15 cellular contexts compared by ENCODE assay signal in the genomic region with DNA sequence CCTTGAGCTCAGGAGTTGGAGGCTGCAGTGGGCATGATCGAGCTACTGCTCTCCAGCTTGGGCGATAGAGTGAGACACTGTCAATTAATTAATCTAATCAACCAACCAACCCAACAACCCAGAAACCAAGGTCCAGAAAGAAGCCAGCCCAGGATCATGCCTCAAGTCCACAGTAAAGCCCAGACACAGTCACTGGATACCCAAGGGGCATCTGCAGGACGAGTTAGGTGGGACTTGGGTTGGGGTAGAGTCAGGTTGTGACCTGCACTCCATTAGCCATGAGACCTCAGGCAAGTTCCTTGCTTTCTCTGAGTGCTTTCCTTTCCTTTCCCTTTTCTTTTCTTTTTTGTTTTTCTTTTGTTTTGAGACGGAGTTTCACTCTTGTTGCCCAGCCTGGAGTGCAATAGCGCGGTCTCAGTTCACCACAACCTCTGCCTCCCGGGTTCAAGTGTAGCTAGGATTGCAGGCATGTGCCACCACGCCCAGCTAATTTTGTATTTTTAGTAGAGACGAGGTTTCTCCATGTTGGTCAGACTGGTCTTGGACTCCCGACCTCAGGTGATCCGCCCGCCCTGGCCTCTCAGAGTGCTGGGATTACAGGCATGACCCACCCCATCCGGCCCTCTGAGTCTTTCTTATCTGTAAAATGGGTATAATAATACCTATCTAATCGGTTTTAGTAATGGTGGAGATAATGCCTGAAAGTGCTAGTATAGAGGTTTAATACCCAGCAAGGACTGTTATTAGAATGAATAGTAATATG. TPM values are rescaled to one million over a fixed set of nuclear protein-coding genes. Genes with fewer than 3 reads are reported as not detected.
DNase-seq lines count a peak whose midpoint lies in the region; ATAC-seq and TF ChIP-seq lines count a peak whose summit lies in the region.
"Had no signal": no experiment of that assay in that cellular context is flagged by ENCODE, and none has a peak within 500 bp of the region (broad histone marks: within the 10 kb centered on the region; RNA-seq: fewer than 3 reads in every experiment).

No MANE protein-coding gene starts in this region.

- no peaks in the 10 kb centered on the region for H3K9me2 ChIP-seq in SU-DHL-6 (replicated peaks; ENCODE audit: insufficient read depth, low read length)

- H3K9me3 ChIP-seq in left ventricle myocardium inferior (replicated peaks) = no peaks in the 10 kb centered on the region
- H3K9me3 ChIP-seq in SU-DHL-6 (ENCODE audit: insufficient read depth, low read length) = no peaks in the 10 kb centered on the region
- H3K9me3 ChIP-seq: esophagus squamous epithelium, ovary, thoracic aorta had no signal

- H3K4me3 ChIP-seq in left ventricle myocardium inferior (no peak overlapping the region), SU-DHL-6 (ENCODE audit: insufficient read depth, low read length, poor library complexity, severe bottlenecking) (no peak overlapping the region), iPS-11a (ENCODE audit: low read depth, low read length) (peak overlapping the region; percentile 45)

- no peaks in the 10 kb centered on the region for H3F3A ChIP-seq in SU-DHL-6 (ENCODE audit: insufficient read depth)

- no peak for TF ChIP-seq CTCF in left ventricle myocardium inferior (IDR thresholded peaks at IDR 0.05; ENCODE audit: borderline replicate concordance)
- TF ChIP-seq CTCF in SU-DHL-6 (IDR thresholded peaks at IDR 0.05; ENCODE audit: insufficient read depth, low read length, poor library complexity, severe bottlenecking) = no peak

- peak overlapping the region; percentile 62 for H3K9ac ChIP-seq in SU-DHL-6 (ENCODE audit: low read length)

- no peaks in the 10 kb centered on the region for H4K20me1 ChIP-seq in SU-DHL-6 (ENCODE audit: low read depth, low read length)

- intact Hi-C loops in left ventricle myocardium inferior (cut with micrococcal nuclease) (no loop called here), Right ventricle myocardium inferior (cut with DNase I) (no loop called here)

- no peak for ATAC-seq in Right ventricle myocardium inferior
- ATAC-seq in HG03108 (IDR thresholded peaks at IDR 0.05; ENCODE audit: unreplicated experiment) = no peak

- H3K27ac ChIP-seq in left ventricle myocardium inferior (replicated peaks) (peak overlapping the region; percentile 65), SU-DHL-6 (ENCODE audit: low read depth, low read length) (no peak overlapping the region)
- H3K27ac ChIP-seq: esophagus squamous epithelium, ovary, thoracic aorta had no signal

- H3K27me3 ChIP-seq in left ventricle myocardium inferior (ENCODE audit: low read depth) (no peaks in the 10 kb centered on the region), SU-DHL-6 (ENCODE audit: low read length) (no peaks in the 10 kb centered on the region)
- H3K27me3 ChIP-seq: esophagus squamous epithelium, ovary had no signal

- H2AFZ ChIP-seq in SU-DHL-6 (ENCODE audit: low read depth, low read length, severe bottlenecking) = no peak overlapping the region

- H3K36me3 ChIP-seq in left ventricle myocardium inferior (peaks cover 3% of the 10 kb centered on the region), SU-DHL-6 (ENCODE audit: low read length) (no peaks in the 10 kb centered on the region)
- H3K36me3 ChIP-seq: ovary, thoracic aorta had no signal

- H3K4me1 ChIP-seq in left ventricle myocardium inferior = peaks cover 40% of the 10 kb centered on the region

- no peak for DNase-seq in left ventricle myocardium inferior
- no peak for DNase-seq in Right ventricle myocardium inferior (ENCODE audit: missing footprints)
- DNase-seq in HPDE6-E6E7 (ENCODE audit: extremely low spot score) = no peak
- no peak for DNase-seq in OCI-M2 (lab: John Stamatoyannopoulos, UW; ENCODE audit: unreplicated experiment)
- DNase-seq in AG08395 (ENCODE audit: low spot score) = no peak
- DNase-seq: activated CD4-positive, alpha-beta T cell treated with anti-CD3 and anti-CD28 coated beads for 48 hours; C1 segment of cervical spinal cord; esophagus squamous epithelium; NCI-H2029 treated with DMSO at 0.1 percent for 48 hours; stimulated activated CD4-positive, alpha-beta T cell treated with anti-CD3 and anti-CD28 coated beads, Interleukin-4, amount 100 ng/mL, for 4 hours had no signal

- peak overlapping the region; percentile 56 for H3K4me2 ChIP-seq in SU-DHL-6 (ENCODE audit: low read depth, low read length, poor library complexity, severe bottlenecking)

- no peaks in the 10 kb centered on the region for H3K79me2 ChIP-seq in SU-DHL-6 (ENCODE audit: insufficient read depth, low read length)

RNA-seq across cellular contexts. Expression of a gene that starts 3.5 kb away (rescaled TPM):
- total RNA-seq in left ventricle myocardium inferior = 0.99 TPM
- total RNA-seq in Right ventricle myocardium inferior = 1.4 TPM

RNA-seq across cellular contexts. Expression of a gene that starts 12.8 kb away (rescaled TPM):
- total RNA-seq in left ventricle myocardium inferior = 48.8 TPM
- total RNA-seq in Right ventricle myocardium inferior = 45.6 TPM

RNA-seq across cellular contexts. Expression of a gene that starts 13.1 kb away (rescaled TPM):
- total RNA-seq in left ventricle myocardium inferior (7.7 TPM), Right ventricle myocardium inferior (8.6 TPM)

RNA-seq across cellular contexts. Expression of a gene that starts 17.7 kb away (rescaled TPM):
- total RNA-seq in left ventricle myocardium inferior (79.7 TPM), Right ventricle myocardium inferior (65.9 TPM)

RNA-seq across cellular contexts. Expression of a gene that starts 28.4 kb away (rescaled TPM):
- total RNA-seq in left ventricle myocardium inferior (2.5 TPM), Right ventricle myocardium inferior (3.4 TPM)
